Comparison of ENCODE assay signal across 22 cellular contexts in the genomic region with DNA sequence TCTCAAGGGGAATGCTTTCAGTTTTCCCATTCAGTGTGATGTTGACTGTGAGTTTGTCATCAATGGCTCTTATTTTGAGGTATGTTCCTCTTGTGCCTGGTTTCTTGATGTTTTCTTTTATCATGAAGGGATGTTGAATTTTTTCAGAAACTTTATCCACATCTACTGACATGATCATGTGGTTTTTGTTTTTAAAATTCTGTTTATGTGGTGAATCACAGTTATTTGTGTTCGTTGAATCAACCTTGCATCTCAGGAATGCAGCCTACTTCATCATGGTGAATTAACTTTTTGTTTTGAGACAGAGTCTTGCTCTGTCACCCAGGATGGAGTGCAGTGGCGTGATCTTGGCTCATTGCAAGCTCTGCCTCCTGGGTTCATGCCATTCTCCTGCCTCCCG.
"Had no signal": no experiment of that assay in that cellular context is flagged by ENCODE, and none has a peak within 500 bp of the region (broad histone marks: within the 10 kb centered on the region; RNA-seq: fewer than 3 reads in every experiment).

No MANE protein-coding gene starts in this region.

- H3K36me3 Mint-ChIP-seq: activated CD4-positive, alpha-beta memory T cell treated with anti-CD3 and anti-CD28 coated beads for 36 hours; activated naive CD4-positive, alpha-beta T cell treated with anti-CD3 and anti-CD28 coated beads, Interleukin-2, amount 10 ng/mL, durations not matched to agents 7 days and 5 days had no signal

- H3K27ac Mint-ChIP-seq: activated B cell treated with CpG ODN at 0.5 μM for 24 hours; activated CD4-positive, alpha-beta memory T cell treated with anti-CD3 and anti-CD28 coated beads for 36 hours; activated naive CD4-positive, alpha-beta T cell treated with anti-CD3 and anti-CD28 coated beads, Interleukin-2, amount 10 ng/mL, durations not matched to agents 7 days and 5 days; effector memory CD8-positive, alpha-beta T cell; progenitor cell of endocrine pancreas; T-helper 17 cell had no signal

- H3K4me1 Mint-ChIP-seq: activated B cell treated with CpG ODN at 0.5 μM for 24 hours; activated naive CD4-positive, alpha-beta T cell treated with anti-CD3 and anti-CD28 coated beads, Interleukin-2, amount 10 ng/mL, durations not matched to agents 7 days and 5 days; central memory CD8-positive, alpha-beta T cell had no signal

- H3K4me3 Mint-ChIP-seq: activated B cell treated with CpG ODN at 0.5 μM for 24 hours; activated CD4-positive, alpha-beta memory T cell treated with anti-CD3 and anti-CD28 coated beads for 36 hours; activated naive CD4-positive, alpha-beta T cell treated with anti-CD3 and anti-CD28 coated beads, Interleukin-2, amount 10 ng/mL, durations not matched to agents 7 days and 5 days; central memory CD8-positive, alpha-beta T cell; effector memory CD8-positive, alpha-beta T cell; natural killer cell treated with Interleukin-12 subunit alpha and Interleukin-12 subunit beta and Interleukin-15 and Interleukin-18, amount 100 ng/mL, for 72 hours; T-helper 17 cell had no signal

- H3K27me3 Mint-ChIP-seq: activated CD4-positive, alpha-beta memory T cell treated with anti-CD3 and anti-CD28 coated beads for 36 hours; central memory CD8-positive, alpha-beta T cell; effector memory CD8-positive, alpha-beta T cell; progenitor cell of endocrine pancreas; T-helper 17 cell had no signal

- H3K36me3 ChIP-seq: breast epithelium, esophagus squamous epithelium, heart right ventricle, left lung, spleen, upper lobe of right lung had no signal

- H3K27ac ChIP-seq: breast epithelium, dorsolateral prefrontal cortex, esophagus squamous epithelium, heart right ventricle, left lung, spleen, upper lobe of right lung had no signal

- H3K9me3 ChIP-seq: esophagus squamous epithelium, upper lobe of right lung had no signal

- ATAC-seq: effector memory CD8-positive, alpha-beta T cell; heart right ventricle; left lung; natural killer cell treated with Interleukin-12 subunit alpha and Interleukin-12 subunit beta and Interleukin-15 and Interleukin-18, amount 100 ng/mL, for 72 hours; T-helper 17 cell; upper lobe of right lung had no signal

- H3K27me3 ChIP-seq: breast epithelium, dorsolateral prefrontal cortex, esophagus squamous epithelium, heart right ventricle, left lung, spleen, upper lobe of right lung had no signal

- FAIRE-seq: colon, endothelial cell of umbilical vein, keratinocyte had no signal

- DNase-seq: activated B cell treated with CpG ODN at 0.5 μM for 24 hours; activated CD4-positive, alpha-beta memory T cell treated with anti-CD3 and anti-CD28 coated beads for 36 hours; activated CD4-positive, alpha-beta T cell treated with anti-CD3 and anti-CD28 coated beads for 4 hours; activated effector memory CD4-positive, alpha-beta T cell treated with anti-CD3 and anti-CD28 coated beads, Interleukin-2, amount 50 U/mL, for 16 hours; activated naive CD4-positive, alpha-beta T cell treated with anti-CD3 and anti-CD28 coated beads, Interleukin-2, amount 10 ng/mL, durations not matched to agents 7 days and 5 days; dorsolateral prefrontal cortex; effector memory CD8-positive, alpha-beta T cell; esophagus squamous epithelium; heart right ventricle; left lung; spleen; stimulated activated CD4-positive, alpha-beta T cell treated with anti-CD3 and anti-CD28 coated beads, Interleukin-4, amount 100 ng/mL, for 24 hours; stimulated activated naive CD4-positive, alpha-beta T cell treated with Interleukin-2 at 50 U/mL for 16 hours; T-helper 17 cell; upper lobe of right lung had no signal

- H3K4me1 ChIP-seq: breast epithelium, left lung, spleen, upper lobe of right lung had no signal

- H3K9me3 Mint-ChIP-seq: activated CD4-positive, alpha-beta memory T cell treated with anti-CD3 and anti-CD28 coated beads for 36 hours had no signal

- H3K4me3 ChIP-seq: breast epithelium, dorsolateral prefrontal cortex, esophagus squamous epithelium, heart right ventricle, left lung, spleen, upper lobe of right lung had no signal
